In the genomic region with DNA sequence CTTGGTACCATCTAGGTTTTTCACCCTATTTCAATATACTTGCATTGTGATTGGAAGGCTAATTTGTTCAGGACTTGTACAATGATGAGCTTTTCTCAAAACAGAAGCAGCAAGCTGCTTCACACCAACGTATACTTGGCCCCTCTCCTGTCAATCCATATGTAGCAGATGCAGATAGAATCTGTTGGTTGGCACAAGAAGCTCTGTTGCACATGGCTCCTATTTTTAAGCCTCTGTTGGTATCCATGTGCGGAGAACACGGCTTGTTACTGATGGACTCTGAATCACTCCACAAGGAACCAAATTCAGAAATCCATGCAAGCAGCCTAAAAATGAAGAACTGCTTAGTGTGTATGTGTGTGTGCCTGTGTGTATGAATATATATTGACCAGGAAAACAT, we compare ENCODE assay signal across 22 cellular contexts.
DNase-seq lines count a peak whose midpoint lies in the region; ATAC-seq, FAIRE-seq and TF ChIP-seq lines count a peak whose summit lies in the region.
"Had no signal": no experiment of that assay in that cellular context is flagged by ENCODE, and none has a peak within 500 bp of the region (broad histone marks: within the 10 kb centered on the region; RNA-seq: fewer than 3 reads in every experiment).

No MANE protein-coding gene starts in this region.

- no peaks in the 10 kb centered on the region for H3K27me3 Mint-ChIP-seq in progenitor cell of endocrine pancreas
- H3K27me3 Mint-ChIP-seq: CD4-positive, alpha-beta T cell had no signal

- intact Hi-C loops in dorsolateral prefrontal cortex (cut with DNase I) = no loop called here

- H3K36me3 Mint-ChIP-seq in progenitor cell of endocrine pancreas (ENCODE audit: insufficient read depth) = no peaks in the 10 kb centered on the region

- TF ChIP-seq CTCF in dorsolateral prefrontal cortex (IDR thresholded peaks at IDR 0.05 in 54 of 56, conservative IDR thresholded peaks at IDR 0.05 in 2 of 56; ENCODE audit: low read depth in 1 of 56, partially characterized antibody in 56 of 56) (no peak), progenitor cell of endocrine pancreas (IDR thresholded peaks at IDR 0.05; ENCODE audit: unreplicated experiment) (no peak)

- no peak overlapping the region for H3K4me3 Mint-ChIP-seq in progenitor cell of endocrine pancreas (ENCODE audit: low read depth)
- H3K4me3 Mint-ChIP-seq: CD4-positive, alpha-beta T cell; HFFc6 had no signal

- peaks cover 14% of the 10 kb centered on the region for H3K4me1 Mint-ChIP-seq in progenitor cell of endocrine pancreas (ENCODE audit: low read depth)

- H3K27ac ChIP-seq in dorsolateral prefrontal cortex = no peak overlapping the region
- H3K27ac ChIP-seq: C4-2B, GM23248 had no signal

- no peak for TF ChIP-seq POLR2A in H54 (IDR thresholded peaks at IDR 0.05; ENCODE audit: low read depth, low read length)

- peak; percentile 53 for FAIRE-seq in H54 (lab: Jason Lieb, UNC)
- FAIRE-seq: A204.1, GM12878, GM19239, HTR-8/SVneo, K562 had no signal

- no peak for ATAC-seq in stimulated activated naive CD8-positive, alpha-beta T cell treated with anti-CD3 and anti-CD28 coated beads, Interleukin-15, Interleukin-2, amounts not matched to agents 100 U/mL and 50 U/mL, for 24 hours
- ATAC-seq: GM12878, HCT116, K562 had no signal

- H3K9me3 Mint-ChIP-seq in progenitor cell of endocrine pancreas (ENCODE audit: low read depth) = no peaks in the 10 kb centered on the region
- H3K9me3 Mint-ChIP-seq: CD4-positive, alpha-beta T cell; HFFc6 had no signal

- no peak for DNase-seq in H54 (ENCODE audit: insufficient read length, low spot score)
- peak; percentile 63 for DNase-seq in NCI-H446 treated with DMSO at 0.1 percent for 48 hours (lab: John Stamatoyannopoulos, UW)
- DNase-seq in dorsolateral prefrontal cortex = peak in 7 of 10 donors; percentile 26 to 55 (median 34)
- peak; percentile 60 for DNase-seq in superior temporal gyrus (ENCODE audit: extremely low spot score)
- DNase-seq in retina = no peak
- DNase-seq in progenitor cell of endocrine pancreas (ENCODE audit: low spot score, unreplicated experiment) = no peak
- DNase-seq in stimulated activated naive CD8-positive, alpha-beta T cell treated with anti-CD3 and anti-CD28 coated beads, Interleukin-15, Interleukin-2, amounts not matched to agents 100 U/mL and 50 U/mL, for 24 hours = no peak
- DNase-seq: ACHN; CD4-positive, alpha-beta T cell; DMS53; DND-41; EL; GM23248; HFFc6; IMR-90 had no signal

- no peak overlapping the region for H3K4me3 ChIP-seq in dorsolateral prefrontal cortex
- H3K4me3 ChIP-seq: GM12878, GM23248, K562 had no signal

- H3K27me3 ChIP-seq in dorsolateral prefrontal cortex = no peaks in the 10 kb centered on the region

- no peak overlapping the region for H3K27ac Mint-ChIP-seq in progenitor cell of endocrine pancreas
- H3K27ac Mint-ChIP-seq: CD4-positive, alpha-beta T cell; HFFc6 had no signal

Comparison
In these comparisons a context has a peak if more than half of its experiments do, and no peak if none do; other contexts are left out.
1. DNase-seq: peak in NCI-H446 treated with DMSO at 0.1 percent for 48 hours (single experiment), dorsolateral prefrontal cortex (7 of 10) and superior temporal gyrus (single experiment); none in H54 (single experiment), retina (single experiment), progenitor cell of endocrine pancreas (single experiment) and stimulated activated naive CD8-positive, alpha-beta T cell treated with anti-CD3 and anti-CD28 coated beads, Interleukin-15, Interleukin-2, amounts not matched to agents 100 U/mL and 50 U/mL, for 24 hours (single experiment).